In the genomic region with DNA sequence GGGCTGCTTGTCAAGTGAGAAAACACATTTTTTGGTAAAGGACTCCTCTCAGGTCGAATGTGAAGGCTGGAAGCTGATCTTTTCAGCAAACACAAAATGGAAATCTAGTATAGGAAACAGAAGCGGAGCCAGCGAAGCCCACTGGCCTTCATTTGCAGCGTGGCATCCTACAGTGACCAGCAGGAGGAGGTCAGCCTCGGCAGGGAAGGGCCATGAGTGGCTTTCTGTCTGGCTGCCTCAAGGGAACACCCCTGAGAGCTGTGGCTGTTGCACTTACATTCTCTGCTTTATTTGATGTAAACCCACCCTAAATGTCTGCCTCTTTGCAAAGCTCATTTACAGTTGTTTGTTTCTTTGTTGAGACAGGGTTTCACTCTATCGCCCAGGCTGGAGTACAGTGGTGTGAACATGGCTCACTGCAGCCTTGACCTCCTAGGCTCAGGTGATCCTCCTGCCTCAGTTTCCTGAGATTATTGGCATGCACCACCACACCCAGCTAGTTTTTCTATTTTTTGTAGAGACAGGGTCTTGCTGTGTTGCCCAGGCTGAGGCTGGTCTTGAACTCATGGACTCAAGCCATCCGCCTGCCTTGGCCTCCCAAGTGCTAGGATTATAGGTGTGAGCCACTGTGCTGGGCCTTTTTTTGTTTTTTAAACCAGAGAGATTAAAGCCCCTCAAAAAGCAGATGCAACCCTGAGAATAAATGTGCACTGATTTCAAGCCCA, we compare ENCODE assay signal across 1 cellular context.
A peak's percentile ranks its signal among the peaks of the same experiment; 100 is the strongest.
TF ChIP-seq lines count a peak whose summit lies in the region.

No MANE protein-coding gene starts in this region.

TF ChIP-seq in HepG2, 621 proteins besides CTCF, POLR2A, EP300 and RAD21 (continued from another document):
- TF ChIP-seq, protein P1, sequence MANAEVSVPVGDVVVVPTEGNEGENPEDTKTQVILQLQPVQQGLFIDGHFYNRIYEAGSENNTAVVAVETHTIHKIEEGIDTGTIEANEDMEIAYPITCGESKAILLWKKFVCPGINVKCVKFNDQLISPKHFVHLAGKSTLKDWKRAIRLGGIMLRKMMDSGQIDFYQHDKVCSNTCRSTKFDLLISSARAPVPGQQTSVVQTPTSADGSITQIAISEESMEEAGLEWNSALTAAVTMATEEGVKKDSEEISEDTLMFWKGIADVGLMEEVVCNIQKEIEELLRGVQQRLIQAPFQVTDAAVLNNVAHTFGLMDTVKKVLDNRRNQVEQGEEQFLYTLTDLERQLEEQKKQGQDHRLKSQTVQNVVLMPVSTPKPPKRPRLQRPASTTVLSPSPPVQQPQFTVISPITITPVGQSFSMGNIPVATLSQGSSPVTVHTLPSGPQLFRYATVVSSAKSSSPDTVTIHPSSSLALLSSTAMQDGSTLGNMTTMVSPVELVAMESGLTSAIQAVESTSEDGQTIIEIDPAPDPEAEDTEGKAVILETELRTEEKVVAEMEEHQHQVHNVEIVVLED (CRISPR knock-in tag; IDR thresholded peaks at IDR 0.05; ENCODE audit: borderline replicate concordance), result no peak
- no peak for TF ChIP-seq NR2F2 (IDR thresholded peaks at IDR 0.05; ENCODE audit: borderline replicate concordance, low read depth)
- TF ChIP-seq MTA3 (CRISPR knock-in tag; IDR thresholded peaks at IDR 0.05), result no peak
- TF ChIP-seq ZNF709 (CRISPR knock-in tag; IDR thresholded peaks at IDR 0.05), result no peak
- no peak for TF ChIP-seq MBNL3 (CRISPR knock-in tag; conservative IDR thresholded peaks at IDR 0.05)
- TF ChIP-seq ZKSCAN5 (CRISPR knock-in tag; IDR thresholded peaks at IDR 0.05), result no peak
- 0 out of 2 replicates have a peak, but pooled peaks have one; percentile 13 for TF ChIP-seq PHF21A (CRISPR knock-in tag; IDR thresholded peaks at IDR 0.05)
- TF ChIP-seq, protein P2, sequence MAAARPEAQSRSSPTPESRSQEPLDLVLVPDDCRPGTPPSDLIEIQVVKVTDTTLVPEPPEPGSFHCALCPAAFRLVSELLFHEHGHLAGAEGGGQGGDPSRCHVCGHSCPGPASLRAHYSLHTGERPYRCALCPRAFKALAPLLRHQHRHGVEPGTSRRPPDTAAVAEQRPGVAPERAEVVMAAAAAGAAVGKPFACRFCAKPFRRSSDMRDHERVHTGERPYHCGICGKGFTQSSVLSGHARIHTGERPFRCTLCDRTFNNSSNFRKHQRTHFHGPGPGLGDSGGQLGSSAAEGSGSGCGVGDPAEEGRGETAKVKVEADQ (CRISPR knock-in tag; IDR thresholded peaks at IDR 0.05; ENCODE audit: borderline replicate concordance), result no peak
- TF ChIP-seq ZNF30 (CRISPR knock-in tag; IDR thresholded peaks at IDR 0.05), result 0 out of 2 replicates have a peak, but pooled peaks have one; percentile 38
- TF ChIP-seq, protein P3, sequence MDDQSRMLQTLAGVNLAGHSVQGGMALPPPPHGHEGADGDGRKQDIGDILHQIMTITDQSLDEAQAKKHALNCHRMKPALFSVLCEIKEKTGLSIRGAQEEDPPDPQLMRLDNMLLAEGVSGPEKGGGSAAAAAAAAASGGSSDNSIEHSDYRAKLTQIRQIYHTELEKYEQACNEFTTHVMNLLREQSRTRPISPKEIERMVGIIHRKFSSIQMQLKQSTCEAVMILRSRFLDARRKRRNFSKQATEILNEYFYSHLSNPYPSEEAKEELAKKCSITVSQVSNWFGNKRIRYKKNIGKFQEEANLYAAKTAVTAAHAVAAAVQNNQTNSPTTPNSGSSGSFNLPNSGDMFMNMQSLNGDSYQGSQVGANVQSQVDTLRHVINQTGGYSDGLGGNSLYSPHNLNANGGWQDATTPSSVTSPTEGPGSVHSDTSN (CRISPR knock-in tag; IDR thresholded peaks at IDR 0.05; ENCODE audit: borderline replicate concordance), result no peak
- no peak for TF ChIP-seq ZNF510 (CRISPR knock-in tag; IDR thresholded peaks at IDR 0.05; ENCODE audit: low read depth)
- TF ChIP-seq TARDBP (CRISPR knock-in tag; IDR thresholded peaks at IDR 0.05), result no peak
- no peak for TF ChIP-seq ZFAT (CRISPR knock-in tag; conservative IDR thresholded peaks at IDR 0.05)
- no peak for TF ChIP-seq PPARG (CRISPR knock-in tag; conservative IDR thresholded peaks at IDR 0.05)
- TF ChIP-seq ZC3H13 (CRISPR knock-in tag; IDR thresholded peaks at IDR 0.05), result no peak
- TF ChIP-seq CENPX (CRISPR knock-in tag; IDR thresholded peaks at IDR 0.05), result no peak
- TF ChIP-seq, protein P4, sequence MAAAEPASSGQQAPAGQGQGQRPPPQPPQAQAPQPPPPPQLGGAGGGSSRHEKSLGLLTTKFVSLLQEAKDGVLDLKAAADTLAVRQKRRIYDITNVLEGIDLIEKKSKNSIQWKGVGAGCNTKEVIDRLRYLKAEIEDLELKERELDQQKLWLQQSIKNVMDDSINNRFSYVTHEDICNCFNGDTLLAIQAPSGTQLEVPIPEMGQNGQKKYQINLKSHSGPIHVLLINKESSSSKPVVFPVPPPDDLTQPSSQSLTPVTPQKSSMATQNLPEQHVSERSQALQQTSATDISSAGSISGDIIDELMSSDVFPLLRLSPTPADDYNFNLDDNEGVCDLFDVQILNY (CRISPR knock-in tag; conservative IDR thresholded peaks at IDR 0.05), result no peak
- TF ChIP-seq YEATS2 (CRISPR knock-in tag; IDR thresholded peaks at IDR 0.05; ENCODE audit: borderline replicate concordance), result no peak
- no peak for TF ChIP-seq HMGA1 (CRISPR knock-in tag; conservative IDR thresholded peaks at IDR 0.05)
- TF ChIP-seq SP4 (CRISPR knock-in tag; IDR thresholded peaks at IDR 0.05), result no peak
- peak; percentile 9 for TF ChIP-seq TEAD3 (CRISPR knock-in tag; optimal IDR thresholded peaks at IDR 0.05; ENCODE audit: borderline replicate concordance)
- 0 out of 2 replicates have a peak, but pooled peaks have one; percentile 69 for TF ChIP-seq ZNF674 (CRISPR knock-in tag; IDR thresholded peaks at IDR 0.05; ENCODE audit: low read depth)
